Comparison of ENCODE assay signal across 9 cellular contexts in genomic region chr7:30286749-30287148, GRCh38. TPM values are rescaled to one million over a fixed set of nuclear protein-coding genes. Genes with fewer than 3 reads are reported as not detected.
A peak's percentile ranks its signal among the peaks of the same experiment; 100 is the strongest.
DNase-seq lines count a peak whose midpoint lies in the region; ATAC-seq, FAIRE-seq and TF ChIP-seq lines count a peak whose summit lies in the region.
"Had no signal": no experiment of that assay in that cellular context is flagged by ENCODE, and none has a peak within 500 bp of the region (broad histone marks: within the 10 kb centered on the region; RNA-seq: fewer than 3 reads in every experiment).

No MANE protein-coding gene starts in this region.

- TF ChIP-seq CTCF in AG04449 (IDR thresholded peaks at IDR 0.05; ENCODE audit: insufficient read depth, low read length, missing control alignments): no peak
- no peak for TF ChIP-seq CTCF in bronchial epithelial cell (IDR thresholded peaks at IDR 0.05; ENCODE audit: insufficient read depth, low read length, severe bottlenecking)

- H3K27me3 ChIP-seq in HUES64 (ENCODE audit: insufficient read depth, low read length) (no peaks in the 10 kb centered on the region), bronchial epithelial cell (ENCODE audit: control insufficient read depth, insufficient read depth, low read length) (no peaks in the 10 kb centered on the region), muscle layer of duodenum (ENCODE audit: low read depth, low read length) (no peaks in the 10 kb centered on the region)

- ATAC-seq in GM19023 (IDR thresholded peaks at IDR 0.05; ENCODE audit: unreplicated experiment): no peak

- H3K4me1 ChIP-seq in HUES64 (ENCODE audit: insufficient read depth, low read length) (peaks cover 41% of the 10 kb centered on the region), muscle layer of duodenum (ENCODE audit: control insufficient read depth in 1 of 2, insufficient read depth in 2 of 2, low read length in 2 of 2) (peaks cover 0 to 9% of the 10 kb centered on the region in 2 donors)

- no peaks in the 10 kb centered on the region for H3K9me3 ChIP-seq in HUES64 (ENCODE audit: insufficient read depth, low read depth, low read length)
- H3K9me3 ChIP-seq in muscle layer of duodenum (ENCODE audit: control insufficient read depth in 1 of 2, low read length in 2 of 2): no peaks in the 10 kb centered on the region

- H3K4me3 ChIP-seq in AG04449 (ENCODE audit: low read depth, low read length) (peak overlapping the region; percentile 69), HUES64 (ENCODE audit: low read length) (peak overlapping the region; percentile 96), bronchial epithelial cell (ENCODE audit: low read depth, low read length) (peak overlapping the region; percentile 72), muscle layer of duodenum (ENCODE audit: low read depth in 1 of 2, low read length in 2 of 2) (peak overlapping the region; percentile 76 to 93)

- H3K27ac ChIP-seq in HUES64 (ENCODE audit: low read depth, low read length) (no peak overlapping the region), muscle layer of duodenum (ENCODE audit: low read length) (peak overlapping the region; percentile 71)

- H3K9ac ChIP-seq in HUES64 (ENCODE audit: low read depth, low read length): peak overlapping the region; percentile 86

- DNase-seq in AG04449 (ENCODE audit: low read depth, low spot score) (no peak), bronchial epithelial cell (ENCODE audit: low read depth) (no peak), NCI-H2171 treated with DMSO at 0.1 percent for 48 hours (lab: John Stamatoyannopoulos, UW) (no peak), UCSD-AML1 (lab: John Stamatoyannopoulos, UW; ENCODE audit: unreplicated experiment) (no peak)
- DNase-seq in stimulated activated CD4-positive, alpha-beta T cell treated with anti-CD3 and anti-CD28 coated beads, Interleukin-4, amount 100 ng/mL, for 1 hour: no peak

- POLR2A ChIA-PET in AG04449 (lab: Yijun Ruan, JAX): no interaction called here

- WGBS in HUES64: 68% methylated on average over 11 of the region's 11 CpGs

- H3K36me3 ChIP-seq in HUES64 (ENCODE audit: insufficient read depth, low read length) (no peaks in the 10 kb centered on the region), bronchial epithelial cell (ENCODE audit: control insufficient read depth, insufficient read depth, low read length) (no peaks in the 10 kb centered on the region), muscle layer of duodenum (ENCODE audit: control insufficient read depth in 1 of 2, insufficient read depth in 2 of 2, low read length in 2 of 2) (no peaks in the 10 kb centered on the region)

- FAIRE-seq in bronchial epithelial cell (lab: Jason Lieb, UNC): no peak
- FAIRE-seq: TTC549 had no signal

- CTCF ChIA-PET in AG04449 (lab: Yijun Ruan, JAX): no interaction called here

RNA-seq across cellular contexts. Expression of gene ZNRF2, which starts 2.4 kb away (rescaled TPM):
- polyA plus RNA-seq in HUES64 (2013, experiment 1 of 2): 9.9 TPM
- polyA plus RNA-seq in HUES64 (2013, experiment 2 of 2): 11.1 TPM
- 18.4 and 23.4 TPM in 2 replicates for total RNA-seq in bronchial epithelial cell
